26 cellular contexts compared by ENCODE assay signal in the genomic region with DNA sequence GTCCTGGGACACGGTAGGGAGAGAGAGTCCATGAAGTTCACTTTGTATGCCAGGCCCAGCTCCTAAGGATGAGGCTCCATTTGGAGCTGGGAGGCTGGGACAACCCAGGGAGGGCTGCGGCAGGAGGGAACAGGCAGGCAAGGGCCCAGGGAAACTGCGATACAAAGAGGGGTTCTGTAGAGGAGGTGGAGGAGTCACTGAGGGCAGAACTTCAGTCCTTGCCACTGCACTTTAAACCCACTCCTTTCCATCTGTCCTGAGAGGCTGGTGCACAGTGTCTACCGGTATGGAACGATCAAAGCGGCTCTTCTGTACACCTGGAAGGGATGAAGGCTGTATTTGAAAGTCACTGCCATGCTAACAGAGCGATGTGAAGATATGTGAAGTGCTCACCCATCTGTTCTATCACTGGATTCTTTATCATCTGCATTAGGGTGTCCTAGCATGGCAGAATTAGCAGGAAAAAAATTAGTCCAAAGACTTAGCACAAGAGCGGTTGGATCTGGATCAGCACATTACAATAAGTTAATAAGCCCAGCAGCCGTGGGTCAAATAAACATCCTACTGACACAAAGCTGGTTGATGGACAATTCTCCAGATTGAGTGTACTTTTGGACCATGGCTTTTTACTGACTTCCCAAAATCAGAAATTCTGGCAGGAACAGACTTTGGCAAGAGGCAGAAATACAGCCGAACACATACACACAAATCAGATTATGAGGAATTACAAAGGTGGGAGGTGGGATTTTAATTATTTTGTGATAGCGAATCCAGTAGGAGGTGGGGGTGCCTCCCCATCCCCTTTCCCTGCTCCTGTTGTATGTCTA.
"Had no signal": no experiment of that assay in that cellular context is flagged by ENCODE, and none has a peak within 500 bp of the region (broad histone marks: within the 10 kb centered on the region; RNA-seq: fewer than 3 reads in every experiment).

No MANE protein-coding gene starts in this region.

- H3K27me3 Mint-ChIP-seq: naive thymus-derived CD8-positive, alpha-beta T cell had no signal

- H3K36me3 Mint-ChIP-seq: naive thymus-derived CD8-positive, alpha-beta T cell; stimulated activated effector memory CD8-positive, alpha-beta T cell treated with anti-CD3 and anti-CD28 coated beads, Interleukin-12 subunit alpha, Interleukin-12 subunit beta, amount 100 ng/mL, for 72 hours had no signal

- H3K4me3 Mint-ChIP-seq: dendritic cell treated with granulocyte-macrophage colony-stimulating factor and Interleukin-4, amounts not matched to agents 40 ng/mL and 50 ng/mL, for 4 days; endodermal cell; naive thymus-derived CD8-positive, alpha-beta T cell; nephron progenitor cell; stimulated activated effector memory CD8-positive, alpha-beta T cell treated with anti-CD3 and anti-CD28 coated beads, Interleukin-12 subunit alpha, Interleukin-12 subunit beta, amount 100 ng/mL, for 72 hours had no signal

- H3K4me3 ChIP-seq: colonic mucosa, gastroesophageal sphincter, heart left ventricle, hepatocyte, left lung, lower lobe of right lung, prostate gland, right atrium auricular region, sigmoid colon, stomach, thyroid gland had no signal

- ATAC-seq: esophagus mucosa; gastroesophageal sphincter; heart left ventricle; left lung; naive thymus-derived CD8-positive, alpha-beta T cell; stimulated activated effector memory CD8-positive, alpha-beta T cell treated with anti-CD3 and anti-CD28 coated beads, Interleukin-12 subunit alpha, Interleukin-12 subunit beta, amount 100 ng/mL, for 72 hours had no signal

- DNase-seq: colonic mucosa; effector CD8-positive, alpha-beta T cell; endodermal cell; foreskin fibroblast; heart left ventricle; kidney; left lung; lower lobe of right lung; naive thymus-derived CD8-positive, alpha-beta T cell; nephron progenitor cell; nucleus accumbens; sigmoid colon; stimulated activated CD4-positive, alpha-beta T cell treated with anti-CD3 and anti-CD28 coated beads, Interleukin-2, amount 100 ng/mL, for 24 hours; stimulated activated CD4-positive, alpha-beta T cell treated with anti-CD3 and anti-CD28 coated beads, Interleukin-4, amount 100 ng/mL, for 24 hours; stimulated activated naive CD4-positive, alpha-beta T cell treated with Interleukin-2 at 50 U/mL for 16 hours; stomach; thyroid gland; trophoblast cell had no signal

- H3K36me3 ChIP-seq: colonic mucosa, gastroesophageal sphincter, heart left ventricle, left lung, lower lobe of right lung, prostate gland, right atrium auricular region, sigmoid colon, stomach, thyroid gland had no signal

- H3K9me3 ChIP-seq: colonic mucosa, gastroesophageal sphincter, heart left ventricle, left lung, lower lobe of right lung, prostate gland, right atrium auricular region, sigmoid colon, stomach, thyroid gland had no signal

- H3K27ac Mint-ChIP-seq: dendritic cell treated with granulocyte-macrophage colony-stimulating factor and Interleukin-4, amounts not matched to agents 40 ng/mL and 50 ng/mL, for 4 days; endodermal cell; nephron progenitor cell; stimulated activated effector memory CD8-positive, alpha-beta T cell treated with anti-CD3 and anti-CD28 coated beads, Interleukin-12 subunit alpha, Interleukin-12 subunit beta, amount 100 ng/mL, for 72 hours had no signal

- H3K4me2 ChIP-seq: hepatocyte had no signal

- H3K4me1 Mint-ChIP-seq: stimulated activated effector memory CD8-positive, alpha-beta T cell treated with anti-CD3 and anti-CD28 coated beads, Interleukin-12 subunit alpha, Interleukin-12 subunit beta, amount 100 ng/mL, for 72 hours had no signal

- H3K9me3 Mint-ChIP-seq: dendritic cell treated with granulocyte-macrophage colony-stimulating factor and Interleukin-4, amounts not matched to agents 40 ng/mL and 50 ng/mL, for 4 days; endodermal cell; naive thymus-derived CD8-positive, alpha-beta T cell; nephron progenitor cell; stimulated activated effector memory CD8-positive, alpha-beta T cell treated with anti-CD3 and anti-CD28 coated beads, Interleukin-12 subunit alpha, Interleukin-12 subunit beta, amount 100 ng/mL, for 72 hours had no signal

- H3K27ac ChIP-seq: colonic mucosa, epithelial cell of prostate, gastroesophageal sphincter, heart left ventricle, hepatocyte, left lung, lower lobe of right lung, prostate gland, right atrium auricular region, sigmoid colon, stomach, thyroid gland had no signal

- H3K4me1 ChIP-seq: colonic mucosa, gastroesophageal sphincter, lower lobe of right lung, prostate gland, right atrium auricular region had no signal

- H3K27me3 ChIP-seq: colonic mucosa, gastroesophageal sphincter, heart left ventricle, hepatocyte, left lung, right atrium auricular region, sigmoid colon, stomach, thyroid gland had no signal
